ENCODE assay signal across 8 cellular contexts in genomic region chr3:28476194-28476593, GRCh38.
A peak's percentile ranks its signal among the peaks of the same experiment; 100 is the strongest.
DNase-seq lines count a peak whose midpoint lies in the region; ATAC-seq and TF ChIP-seq lines count a peak whose summit lies in the region.

No MANE protein-coding gene starts in this region.

- H3K27ac ChIP-seq in CD4-positive, alpha-beta T cell (ENCODE audit: low read depth, low read length): no peak overlapping the region

- ATAC-seq in GM18511 (IDR thresholded peaks at IDR 0.05; ENCODE audit: unreplicated experiment) (peak; percentile 80), sciatic nerve (peak; percentile 56), HG03045 (IDR thresholded peaks at IDR 0.05; ENCODE audit: unreplicated experiment) (no peak)
- ATAC-seq in CD4-positive, alpha-beta T cell (ENCODE audit: poor library complexity): no peak

- no peaks in the 10 kb centered on the region for H3K27me3 Mint-ChIP-seq in CD4-positive, alpha-beta T cell

- POLR2A ChIA-PET in CD4-positive, alpha-beta T cell (lab: Charles Lee): no interaction called here

- DNase-seq in AG09309 (ENCODE audit: low read depth) (peak; percentile 38), HS-27A (ENCODE audit: low read depth) (peak; percentile 7), RPMI8226 (peak; percentile 45), fibroblast of pulmonary artery (ENCODE audit: low read depth) (peak; percentile 73), sciatic nerve (ENCODE audit: low spot score) (no peak)
- DNase-seq in CD4-positive, alpha-beta T cell: no peak

- CTCF ChIA-PET in CD4-positive, alpha-beta T cell (lab: Charles Lee): no interaction called here

- peak; percentile 56 for TF ChIP-seq CTCF in AG09309 (IDR thresholded peaks at IDR 0.05; ENCODE audit: control insufficient read depth, insufficient read depth, low read depth, low read length, missing control alignments)
- peak; percentile 66 for TF ChIP-seq CTCF in fibroblast of pulmonary artery (IDR thresholded peaks at IDR 0.05; ENCODE audit: low read length, missing control alignments)
- no peak for TF ChIP-seq CTCF in CD4-positive, alpha-beta T cell (IDR thresholded peaks at IDR 0.05)

- no peak overlapping the region for H3K4me3 Mint-ChIP-seq in CD4-positive, alpha-beta T cell

- H3K4me3 ChIP-seq in AG09309 (ENCODE audit: control insufficient read depth, low read depth, low read length): no peak overlapping the region
- H3K4me3 ChIP-seq in fibroblast of pulmonary artery (replicated peaks; ENCODE audit: low read depth, low read length): no peak overlapping the region

- H3K9me3 ChIP-seq in CD4-positive, alpha-beta T cell (ENCODE audit: control insufficient read depth, low read length): no peaks in the 10 kb centered on the region

- H3K9me3 Mint-ChIP-seq in CD4-positive, alpha-beta T cell: peaks cover 6% of the 10 kb centered on the region

- H3K4me1 Mint-ChIP-seq in CD4-positive, alpha-beta T cell (ENCODE audit: low read depth): no peaks in the 10 kb centered on the region

- H3K27ac Mint-ChIP-seq in CD4-positive, alpha-beta T cell: no peak overlapping the region

- no peaks in the 10 kb centered on the region for H3K36me3 Mint-ChIP-seq in CD4-positive, alpha-beta T cell (ENCODE audit: low read depth)

- intact Hi-C loops in sciatic nerve (cut with DNase I): no loop called here
- intact Hi-C loops in CD4-positive, alpha-beta T cell (cut with DNase I, micrococcal nuclease): no loop called here

- no peaks in the 10 kb centered on the region for H3K27me3 ChIP-seq in CD4-positive, alpha-beta T cell (ENCODE audit: control insufficient read depth, insufficient read depth, low read length)

Comparison
In these comparisons a context has a peak if more than half of its experiments do, and no peak if none do; other contexts are left out.
1. DNase-seq: peak in AG09309 (single experiment), HS-27A (single experiment), RPMI8226 (single experiment) and fibroblast of pulmonary artery (single experiment); none in sciatic nerve (single experiment) and CD4-positive, alpha-beta T cell (0 of 10).
2. ATAC-seq: peak in GM18511 (single experiment) and sciatic nerve (single experiment); none in HG03045 (single experiment) and CD4-positive, alpha-beta T cell (single experiment).